ENCODE assay signal across 1 cellular context in the genomic region with DNA sequence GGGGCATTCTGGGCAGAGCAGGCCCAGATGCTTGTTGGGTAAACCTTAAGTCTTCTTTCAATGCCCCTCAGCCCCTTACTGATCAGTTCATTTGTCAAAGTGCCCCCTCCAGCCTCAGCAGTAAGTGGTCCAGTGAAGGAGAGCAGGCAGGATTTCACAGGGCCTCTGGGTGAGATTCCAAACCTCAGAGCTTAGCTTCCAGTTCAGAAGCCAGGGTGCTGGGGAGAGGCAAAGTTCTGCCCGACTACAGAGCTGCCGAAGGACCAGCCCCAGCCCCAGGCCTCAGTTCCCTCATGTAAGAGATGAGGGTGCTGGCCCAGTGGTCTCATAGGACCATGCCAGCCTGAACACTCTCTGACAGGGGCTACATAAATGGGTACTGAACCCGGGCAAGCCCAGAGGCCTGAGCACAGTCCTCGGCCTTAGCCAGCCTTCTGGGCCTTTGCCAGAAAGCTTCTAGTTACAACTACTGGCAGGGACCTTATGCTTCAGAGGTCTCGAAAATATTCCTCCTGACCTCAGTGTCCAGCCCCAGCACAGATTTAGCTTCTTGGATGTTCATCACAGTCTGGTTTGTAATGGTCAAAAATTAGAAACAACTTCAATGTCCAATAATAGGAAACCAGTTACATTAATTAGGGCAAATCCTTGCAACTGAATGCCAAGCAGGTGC.
TF ChIP-seq lines count a peak whose summit lies in the region.

No MANE protein-coding gene starts in this region.

TF ChIP-seq in endothelial cell of umbilical vein, 7 proteins besides CTCF, POLR2A, EP300 and RAD21 (continued from another document):
- TF ChIP-seq POLR2AphosphoS5 (IDR thresholded peaks at IDR 0.05; ENCODE audit: insufficient read depth, low read depth, low read length), result no peak
